Comparison of ENCODE assay signal across 16 cellular contexts in the genomic region with DNA sequence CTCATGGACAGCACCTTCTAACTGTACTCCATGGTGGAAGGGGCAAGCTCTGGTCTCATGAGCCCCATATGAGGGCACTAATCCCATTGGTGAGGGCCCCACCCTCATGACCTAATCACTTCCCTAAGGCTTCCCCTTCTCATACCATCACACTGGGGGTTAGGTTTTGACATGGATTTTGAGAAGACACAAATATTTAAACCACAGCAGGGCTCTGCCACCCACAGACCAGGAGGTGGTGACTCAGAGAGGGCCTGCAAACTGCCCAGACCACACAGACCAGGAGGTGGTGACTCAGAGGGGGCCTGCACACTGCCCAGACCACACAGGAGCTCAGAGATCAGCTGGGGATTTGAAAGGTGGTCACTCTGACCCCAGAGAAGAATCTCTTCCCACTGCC.
DNase-seq lines count a peak whose midpoint lies in the region; ATAC-seq and TF ChIP-seq lines count a peak whose summit lies in the region.
"Had no signal": no experiment of that assay in that cellular context is flagged by ENCODE, and none has a peak within 500 bp of the region (broad histone marks: within the 10 kb centered on the region; RNA-seq: fewer than 3 reads in every experiment).

No MANE protein-coding gene starts in this region.

- no peaks in the 10 kb centered on the region for H3K79me2 ChIP-seq in SK-N-SH (ENCODE audit: insufficient read depth)
- no peaks in the 10 kb centered on the region for H3K79me2 ChIP-seq in fibroblast of lung (ENCODE audit: control insufficient read depth, insufficient read depth, low read length)
- H3K79me2 ChIP-seq: parathyroid adenoma had no signal

- TF ChIP-seq RAD21 in SK-N-SH (IDR thresholded peaks at IDR 0.05; ENCODE audit: low read length) = no peak

- no peak overlapping the region for H3K9ac ChIP-seq in SK-N-SH
- no peak overlapping the region for H3K9ac ChIP-seq in fibroblast of lung (ENCODE audit: insufficient read depth, low read length)
- H3K9ac ChIP-seq: parathyroid adenoma had no signal

- H4K20me1 ChIP-seq in SK-N-SH (ENCODE audit: insufficient read depth) (no peaks in the 10 kb centered on the region), fibroblast of lung (ENCODE audit: control insufficient read depth, extremely low read depth, insufficient read depth, low read length) (no peaks in the 10 kb centered on the region)

- POLR2A ChIA-PET in SK-N-SH (lab: Yijun Ruan, JAX) = no interaction called here

- no peak for TF ChIP-seq CTCF in SK-N-SH (IDR thresholded peaks at IDR 0.05)
- TF ChIP-seq CTCF in fibroblast of lung (conservative IDR thresholded peaks at IDR 0.05 in 1 of 2, IDR thresholded peaks at IDR 0.05 in 1 of 2; ENCODE audit: low read depth in 1 of 2, low read length in 2 of 2) = no peak

- ATAC-seq in SK-N-SH treated with all-trans-retinoic acid at 6 μM for 48 hours = no peak
- ATAC-seq in stimulated activated naive CD8-positive, alpha-beta T cell treated with anti-CD3 and anti-CD28 coated beads, Interleukin-15, Interleukin-2, amounts not matched to agents 100 U/mL and 50 U/mL, for 24 hours = peak; percentile 55
- ATAC-seq: heart right ventricle had no signal

- CTCF ChIA-PET in SK-N-SH (lab: Yijun Ruan, JAX) = interaction anchor here (0.7 to 1.2 kb wide), 3 partner anchors 13 to 91 kb away, joined by 3 to 4 read pairs (median 4); no protein-coding TSS in a partner anchor

- no peak; a peak in 1 of 4 replicates for TF ChIP-seq EP300 in SK-N-SH (IDR thresholded peaks at IDR 0.05; ENCODE audit: borderline replicate concordance in 1 of 2, low read depth in 1 of 2, low read length in 1 of 2)

- H3K9me2 ChIP-seq in SK-N-SH = no peaks in the 10 kb centered on the region

- no peak overlapping the region for H2AFZ ChIP-seq in SK-N-SH (ENCODE audit: low read depth)
- H2AFZ ChIP-seq in fibroblast of lung (ENCODE audit: low read length) = no peak overlapping the region
- H2AFZ ChIP-seq: parathyroid adenoma had no signal

- H3K27me3 ChIP-seq in SK-N-SH (ENCODE audit: insufficient read depth) = no peaks in the 10 kb centered on the region
- H3K27me3 ChIP-seq in fibroblast of lung (ENCODE audit: control insufficient read depth, insufficient read depth, low read length) = no peaks in the 10 kb centered on the region
- H3K27me3 ChIP-seq: heart right ventricle, stomach had no signal

- H3K9me3 ChIP-seq in SK-N-SH (peaks cover 7% of the 10 kb centered on the region), fibroblast of lung (ENCODE audit: control insufficient read depth, insufficient read depth, low read depth, low read length) (no peaks in the 10 kb centered on the region)

- H3K27ac ChIP-seq in SK-N-SH (ENCODE audit: low read depth in 2 of 2, low read length in 1 of 2) (no peak overlapping the region), fibroblast of lung (ENCODE audit: insufficient read depth, low read length) (no peak overlapping the region)
- H3K27ac ChIP-seq: heart right ventricle, parathyroid adenoma, stomach had no signal

- no peaks in the 10 kb centered on the region for H3F3A ChIP-seq in SK-N-SH (replicated peaks; ENCODE audit: insufficient read depth)

- H3K4me3 ChIP-seq in SK-N-SH (ENCODE audit: low read depth in 2 of 2, low read length in 1 of 2) (no peak overlapping the region), fibroblast of lung (replicated peaks in 1 of 4; ENCODE audit: control extremely low read depth in 1 of 4, insufficient read depth in 1 of 4, low read depth in 3 of 4, low read length in 4 of 4) (no peak overlapping the region)
- H3K4me3 ChIP-seq: heart right ventricle, stomach had no signal

- peaks cover 0 to 3% of the 10 kb centered on the region in 2 experiments for H3K36me3 ChIP-seq in SK-N-SH (replicated peaks in 1 of 2; ENCODE audit: control insufficient read depth in 1 of 2, insufficient read depth in 2 of 2, low read length in 1 of 2)
- no peaks in the 10 kb centered on the region for H3K36me3 ChIP-seq in fibroblast of lung (ENCODE audit: control insufficient read depth, insufficient read depth, low read length)
- H3K36me3 ChIP-seq: heart right ventricle, stomach had no signal

- H3K4me1 ChIP-seq in SK-N-SH (ENCODE audit: control insufficient read depth in 1 of 2, insufficient read depth in 2 of 2, low read depth in 1 of 2, low read length in 1 of 2) (peaks cover 0 to 8% of the 10 kb centered on the region in 2 experiments; a peak in 2 of 4 replicates), fibroblast of lung (ENCODE audit: control insufficient read depth, extremely low read depth, insufficient read depth, low read length) (no peaks in the 10 kb centered on the region)
- H3K4me1 ChIP-seq: heart right ventricle, parathyroid adenoma had no signal

- DNase-seq in SK-N-SH (no peak), RPMI7951 (ENCODE audit: low read depth) (peak; percentile 80), fibroblast of lung (ENCODE audit: low read depth in 2 of 2) (peak; percentile 49 to 81), DMS79 treated with DMSO at 0.1 percent for 48 hours (lab: John Stamatoyannopoulos, UW) (no peak), DMS153 (lab: John Stamatoyannopoulos, UW) (no peak)
- DNase-seq in stimulated activated naive CD8-positive, alpha-beta T cell treated with anti-CD3 and anti-CD28 coated beads, Interleukin-15, Interleukin-2, amounts not matched to agents 100 U/mL and 50 U/mL, for 24 hours = no peak
- no peak for DNase-seq in activated naive CD4-positive, alpha-beta T cell treated with Interleukin-2 at 50 U/mL for 16 hours
- DNase-seq: 8988T; activated CD4-positive, alpha-beta T cell treated with anti-CD3 and anti-CD28 coated beads, Interleukin-2, amount 10 ng/mL, durations not matched to agents 24 days and 14 days; heart right ventricle; NCI-H1092 treated with DMSO at 0.1 percent for 48 hours; NCI-H526; stimulated activated CD4-positive, alpha-beta T cell treated with anti-CD3 and anti-CD28 coated beads, Interleukin-2, amount 100 ng/mL, for 24 hours; stomach had no signal

- no peak overlapping the region for H3K4me2 ChIP-seq in SK-N-SH
- H3K4me2 ChIP-seq in fibroblast of lung (ENCODE audit: extremely low read depth, insufficient read depth, low read length) = no peak overlapping the region

TF ChIP-seq in SK-N-SH, 30 proteins besides CTCF, POLR2A, EP300 and RAD21 (continues in another document):
- TF ChIP-seq TAF1 (IDR thresholded peaks at IDR 0.05; ENCODE audit: borderline replicate concordance, low read depth, low read length) (no peak), GATA2 (CRISPR knock-in tag; IDR thresholded peaks at IDR 0.05) (no peak), TCF12 (IDR thresholded peaks at IDR 0.05) (peak; percentile 59), YY1 (IDR thresholded peaks at IDR 0.05; ENCODE audit: low read depth) (no peak), NFIC (IDR thresholded peaks at IDR 0.05; ENCODE audit: borderline replicate concordance) (no peak), EZH2phosphoT487 (IDR thresholded peaks at IDR 0.05; ENCODE audit: borderline replicate concordance, low read depth) (no peak), GABPA (IDR thresholded peaks at IDR 0.05; ENCODE audit: low read depth) (no peak), RFX5 (IDR thresholded peaks at IDR 0.05; ENCODE audit: low read length) (no peak), SMC3 (IDR thresholded peaks at IDR 0.05; ENCODE audit: low read depth, low read length) (no peak), JUND (IDR thresholded peaks at IDR 0.05) (peak; percentile 26)
- TF ChIP-seq, protein P1, sequence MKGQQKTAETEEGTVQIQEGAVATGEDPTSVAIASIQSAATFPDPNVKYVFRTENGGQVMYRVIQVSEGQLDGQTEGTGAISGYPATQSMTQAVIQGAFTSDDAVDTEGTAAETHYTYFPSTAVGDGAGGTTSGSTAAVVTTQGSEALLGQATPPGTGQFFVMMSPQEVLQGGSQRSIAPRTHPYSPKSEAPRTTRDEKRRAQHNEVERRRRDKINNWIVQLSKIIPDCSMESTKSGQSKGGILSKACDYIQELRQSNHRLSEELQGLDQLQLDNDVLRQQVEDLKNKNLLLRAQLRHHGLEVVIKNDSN (IDR thresholded peaks at IDR 0.05; ENCODE audit: borderline replicate concordance, low read depth) = no peak

TF ChIP-seq in SK-N-SH treated with all-trans-retinoic acid at 6 μM for 48 hours, 23 proteins besides CTCF, POLR2A, EP300 and RAD21:
- TF ChIP-seq, protein P2, sequence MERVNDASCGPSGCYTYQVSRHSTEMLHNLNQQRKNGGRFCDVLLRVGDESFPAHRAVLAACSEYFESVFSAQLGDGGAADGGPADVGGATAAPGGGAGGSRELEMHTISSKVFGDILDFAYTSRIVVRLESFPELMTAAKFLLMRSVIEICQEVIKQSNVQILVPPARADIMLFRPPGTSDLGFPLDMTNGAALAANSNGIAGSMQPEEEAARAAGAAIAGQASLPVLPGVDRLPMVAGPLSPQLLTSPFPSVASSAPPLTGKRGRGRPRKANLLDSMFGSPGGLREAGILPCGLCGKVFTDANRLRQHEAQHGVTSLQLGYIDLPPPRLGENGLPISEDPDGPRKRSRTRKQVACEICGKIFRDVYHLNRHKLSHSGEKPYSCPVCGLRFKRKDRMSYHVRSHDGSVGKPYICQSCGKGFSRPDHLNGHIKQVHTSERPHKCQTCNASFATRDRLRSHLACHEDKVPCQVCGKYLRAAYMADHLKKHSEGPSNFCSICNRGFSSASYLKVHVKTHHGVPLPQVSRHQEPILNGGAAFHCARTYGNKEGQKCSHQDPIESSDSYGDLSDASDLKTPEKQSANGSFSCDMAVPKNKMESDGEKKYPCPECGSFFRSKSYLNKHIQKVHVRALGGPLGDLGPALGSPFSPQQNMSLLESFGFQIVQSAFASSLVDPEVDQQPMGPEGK (CRISPR knock-in tag; IDR thresholded peaks at IDR 0.05; ENCODE audit: borderline replicate concordance) = no peak
TF ChIP-seq in SK-N-SH treated with all-trans-retinoic acid at 6 μM for 48 hours: peak in this region for 0.

Comparison
In these comparisons a context has a peak if more than half of its experiments do, and no peak if none do; other contexts are left out.
1. DNase-seq: peak in RPMI7951 (single experiment) and fibroblast of lung (2 of 2); none in SK-N-SH (single experiment), stimulated activated naive CD8-positive, alpha-beta T cell treated with anti-CD3 and anti-CD28 coated beads, Interleukin-15, Interleukin-2, amounts not matched to agents 100 U/mL and 50 U/mL, for 24 hours (single experiment), DMS79 treated with DMSO at 0.1 percent for 48 hours (single experiment), DMS153 (single experiment) and activated naive CD4-positive, alpha-beta T cell treated with Interleukin-2 at 50 U/mL for 16 hours (single experiment).